ENCODE assay signal across 24 cellular contexts in the genomic region with DNA sequence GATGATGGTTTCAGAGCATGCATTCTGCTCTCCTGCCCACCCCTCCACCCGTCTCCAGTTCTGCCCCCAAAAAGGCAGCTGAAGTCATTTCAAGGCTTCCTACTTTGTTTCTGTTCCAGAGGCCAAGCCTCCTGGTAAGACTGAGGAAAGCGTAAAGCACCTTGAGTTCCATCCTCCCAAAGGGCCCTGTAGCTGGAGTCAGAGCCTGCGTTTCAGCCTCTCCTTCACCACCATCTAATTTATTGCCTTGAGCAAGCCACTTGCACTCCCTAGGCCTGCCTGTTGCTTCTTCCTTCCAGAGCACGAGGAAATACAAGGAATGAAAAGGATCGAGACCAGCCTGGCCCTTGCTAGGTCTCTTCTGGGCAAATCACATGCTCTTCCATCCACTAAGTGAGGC.
"Had no signal": no experiment of that assay in that cellular context is flagged by ENCODE, and none has a peak within 500 bp of the region (broad histone marks: within the 10 kb centered on the region; RNA-seq: fewer than 3 reads in every experiment).

No MANE protein-coding gene starts in this region.

- H3K27me3 ChIP-seq: colonic mucosa, dorsolateral prefrontal cortex, gastrocnemius medialis had no signal

- H3K27ac Mint-ChIP-seq: naive thymus-derived CD4-positive, alpha-beta T cell had no signal

- H3K4me1 ChIP-seq: colonic mucosa had no signal

- H3K36me3 ChIP-seq: colonic mucosa, esophagus squamous epithelium, gastrocnemius medialis, left lung, lower lobe of right lung had no signal

- FAIRE-seq: endometrium, keratinocyte had no signal

- H3K4me3 Mint-ChIP-seq: naive thymus-derived CD4-positive, alpha-beta T cell had no signal

- H3K27ac ChIP-seq: colonic mucosa, epithelial cell of prostate, esophagus squamous epithelium, left lung, lower lobe of right lung had no signal

- H3K9me3 ChIP-seq: colonic mucosa, esophagus squamous epithelium, gastrocnemius medialis, heart right ventricle, left lung, lower lobe of right lung had no signal

- DNase-seq: colonic mucosa; dermis blood vessel endothelial cell; dorsolateral prefrontal cortex; effector CD4-positive, alpha-beta T cell; effector memory CD4-positive, alpha-beta T cell; erythroblast; esophagus squamous epithelium; foreskin fibroblast; foreskin melanocyte; gastrocnemius medialis; glutamatergic neuron; head of caudate nucleus; heart right ventricle; hippocampal formation; left cardiac atrium; left lung; left ventricle myocardium superior; lower lobe of right lung; mesenchymal stem cell; midbrain; naive thymus-derived CD4-positive, alpha-beta T cell had no signal

- H3K4me3 ChIP-seq: colonic mucosa, dorsolateral prefrontal cortex, esophagus squamous epithelium, gastrocnemius medialis, heart right ventricle, left lung, lower lobe of right lung had no signal
